7 cellular contexts compared by ENCODE assay signal in the genomic region with DNA sequence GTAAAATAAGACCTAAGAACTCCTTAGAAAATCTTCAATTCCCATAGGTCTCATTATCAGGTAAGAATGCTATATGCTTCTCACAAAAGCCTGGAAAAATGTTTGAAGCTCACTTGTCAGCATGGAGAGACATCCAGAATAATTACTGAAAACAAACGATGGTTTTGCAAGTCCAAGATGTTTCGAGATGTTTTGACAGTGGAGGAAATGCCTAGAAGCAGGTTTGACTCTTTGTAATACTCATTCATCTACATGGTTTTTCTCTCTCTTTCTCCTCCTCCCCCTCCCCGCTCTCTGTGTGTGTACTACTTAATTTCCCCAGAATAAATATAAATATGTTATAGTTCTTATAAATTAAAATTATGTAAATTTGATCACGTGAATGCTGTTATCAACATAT.
"Had no signal": no experiment of that assay in that cellular context is flagged by ENCODE, and none has a peak within 500 bp of the region (broad histone marks: within the 10 kb centered on the region; RNA-seq: fewer than 3 reads in every experiment).

No MANE protein-coding gene starts in this region.

- H3K27ac Mint-ChIP-seq: GM23338, HFFc6, IgD-negative memory B cell had no signal

- H3K36me3 ChIP-seq: HAP-1 had no signal

- H3K4me1 Mint-ChIP-seq: GM23338, IgD-negative memory B cell had no signal

- H3K36me3 Mint-ChIP-seq: IgD-negative memory B cell had no signal

- H3K4me2 ChIP-seq: GM23338 had no signal

- H3K4me3 Mint-ChIP-seq: GM23338, HFFc6, IgD-negative memory B cell had no signal

- H3K27me3 Mint-ChIP-seq: IgD-negative memory B cell had no signal

- H3K4me1 ChIP-seq: HAP-1 had no signal

- DNase-seq: H7 had no signal

- H3K4me3 ChIP-seq: GM23338, HAP-1 had no signal

- H3K27ac ChIP-seq: HL-60 had no signal

- FAIRE-seq: HepG2 had no signal

- H2AFZ ChIP-seq: GM23338 had no signal

- H3K9me3 ChIP-seq: HAP-1 had no signal
